In genomic region chr17:17681187-17681743, GRCh38 we compare ENCODE assay signal across 8 cellular contexts. TPM values are rescaled to one million over a fixed set of nuclear protein-coding genes. Genes with fewer than 3 reads are reported as not detected.
DNase-seq lines count a peak whose midpoint lies in the region; ATAC-seq and TF ChIP-seq lines count a peak whose summit lies in the region.

Gene RAI1, plus strand, starts transcription at chr17:17681458. Its CDS starts 111,491 bp downstream, at chr17:17792949.

- peak; percentile 77 to 99 (median 94) for TF ChIP-seq CTCF in esophagus muscularis mucosa (IDR thresholded peaks at IDR 0.05)

- H3K9ac ChIP-seq in HUES64 (ENCODE audit: low read depth, low read length) (peak within 1 kb of the TSS; percentile 63), mucosa of stomach (ENCODE audit: low read length) (peak within 1 kb of the TSS; percentile 88)

- no peak for TF ChIP-seq EP300 in esophagus muscularis mucosa (IDR thresholded peaks at IDR 0.05)

- H3K4me1 ChIP-seq in HUES64 (ENCODE audit: insufficient read depth, low read length) (peaks cover 13% of the 10 kb centered on the region; the same call in 1 of the 2 replicates), esophagus muscularis mucosa (peaks cover 29 to 48% (median 37%) of the 10 kb centered on the region in 4 donors), mucosa of stomach (ENCODE audit: control insufficient read depth, insufficient read depth, low read length) (peaks cover 28% of the 10 kb centered on the region)

- WGBS in HUES64, result under 1% methylated on average over 84 of the region's 84 CpGs
- 0% methylated on average over 16 of the region's 84 CpGs for WGBS in esophagus muscularis mucosa

- no peaks in the 10 kb centered on the region for H3K9me3 ChIP-seq in HUES64 (ENCODE audit: insufficient read depth, low read depth, low read length)
- no peaks in the 10 kb centered on the region for H3K9me3 ChIP-seq in esophagus muscularis mucosa
- no peaks in the 10 kb centered on the region for H3K9me3 ChIP-seq in mucosa of stomach (ENCODE audit: control insufficient read depth, low read length)

- H3K4me3 ChIP-seq in HUES64 (ENCODE audit: low read length) (peak within 1 kb of the TSS; percentile 62), esophagus muscularis mucosa (peak within 1 kb of the TSS; percentile 71 to 86 (median 84)), mucosa of stomach (ENCODE audit: low read length) (peak within 1 kb of the TSS; percentile 15)

- DNase-seq in CD1c-positive myeloid dendritic cell (ENCODE audit: extremely low spot score) (peak; percentile 85), esophagus muscularis mucosa (ENCODE audit: extremely low spot score) (no peak)
- peak; percentile 79 to 84 for DNase-seq in activated T-cell treated with anti-CD3 and anti-CD28 coated beads, Interleukin-2, amount 50 U/mL, for 48 hours
- peak; percentile 37 for DNase-seq in stimulated activated CD8-positive, alpha-beta memory T cell treated with anti-CD3 and anti-CD28 coated beads, Interleukin-7, amount 100 ng/mL, for 24 hours (ENCODE audit: low read depth)

- H3K27me3 ChIP-seq in HUES64 (ENCODE audit: insufficient read depth, low read length) (peaks cover 96% of the 10 kb centered on the region), esophagus muscularis mucosa (no peaks in the 10 kb centered on the region), mucosa of stomach (ENCODE audit: control insufficient read depth, insufficient read depth, low read length) (no peaks in the 10 kb centered on the region)

- no peak for TF ChIP-seq POLR2A in esophagus muscularis mucosa (IDR thresholded peaks at IDR 0.05; ENCODE audit: low read depth)

- intact Hi-C loops in esophagus muscularis mucosa (cut with DNase I), result loop anchor here (5.0 kb wide), 3 partner anchors 101 to 351 kb away; no protein-coding TSS in a partner anchor

- H3K36me3 ChIP-seq in HUES64 (ENCODE audit: insufficient read depth, low read length) (no peaks in the 10 kb centered on the region), esophagus muscularis mucosa (no peaks in the 10 kb centered on the region), mucosa of stomach (ENCODE audit: control insufficient read depth, insufficient read depth, low read length) (no peaks in the 10 kb centered on the region)

- no peak within 1 kb of the TSS for H3K27ac ChIP-seq in HUES64 (ENCODE audit: low read depth, low read length)
- peak within 1 kb of the TSS; percentile 96 to 99 (median 98) for H3K27ac ChIP-seq in esophagus muscularis mucosa (replicated peaks in 1 of 4)

- peak; percentile 50 for ATAC-seq in GM19452 (IDR thresholded peaks at IDR 0.05; ENCODE audit: unreplicated experiment)

TF ChIP-seq in PFSK-1, 5 proteins besides CTCF, POLR2A, EP300 and RAD21:
- no peak for TF ChIP-seq POLR2AphosphoS5 (IDR thresholded peaks at IDR 0.05; ENCODE audit: low read depth, low read length)
- no peak for TF ChIP-seq FOXP2 (optimal IDR thresholded peaks at IDR 0.05; ENCODE audit: borderline replicate concordance, extremely low read depth, extremely low read length, insufficient read depth)
- peak; percentile 39; the same call in 1 of the 2 replicates for TF ChIP-seq TAF1 (IDR thresholded peaks at IDR 0.05; ENCODE audit: borderline replicate concordance, insufficient read depth, low read length)
- TF ChIP-seq SIN3A (IDR thresholded peaks at IDR 0.05; ENCODE audit: borderline replicate concordance, insufficient read depth, low read length), result peak; percentile 71; the same call in 1 of the 2 replicates
- TF ChIP-seq REST (IDR thresholded peaks at IDR 0.05; ENCODE audit: insufficient read depth in 1 of 2, low read depth in 2 of 2, low read length in 2 of 2), result no peak
TF ChIP-seq in PFSK-1: peak in this region for 2.

RNA-seq across cellular contexts. Expression of gene RAI1, which starts in this region (rescaled TPM):
- polyA plus RNA-seq in HUES64 (2013, experiment 1 of 2), result 4.9 TPM
- 8.7 TPM for polyA plus RNA-seq in HUES64 (2013, experiment 2 of 2)
- 52.1 TPM for polyA plus RNA-seq in PFSK-1 (2012; ENCODE audit: insufficient read length, low read depth)
- total RNA-seq in esophagus muscularis mucosa, result 10 to 100 TPM; 18.7 to 41.3 (median 28.3) TPM

Comparison
In these comparisons a context has a peak if more than half of its experiments do, and no peak if none do; other contexts are left out.
1. H3K4me3 ChIP-seq: peak in every context shown above with its lines; median percentile 84 in esophagus muscularis mucosa; 62 in HUES64; 15 in mucosa of stomach.